ENCODE assay signal across 1 cellular context in genomic region chr17:60116196-60116595, GRCh38. TPM values are rescaled to one million over a fixed set of nuclear protein-coding genes. Genes with fewer than 3 reads are reported as not detected.
"Had no signal": no experiment of that assay in that cellular context is flagged by ENCODE, and none has a peak within 500 bp of the region (broad histone marks: within the 10 kb centered on the region; RNA-seq: fewer than 3 reads in every experiment).

No MANE protein-coding gene starts in this region.

RNA-seq across cellular contexts. Expression of gene CA4, which starts 33.6 kb away (rescaled TPM):
- total RNA-seq: vagina had no signal
